In the genomic region with DNA sequence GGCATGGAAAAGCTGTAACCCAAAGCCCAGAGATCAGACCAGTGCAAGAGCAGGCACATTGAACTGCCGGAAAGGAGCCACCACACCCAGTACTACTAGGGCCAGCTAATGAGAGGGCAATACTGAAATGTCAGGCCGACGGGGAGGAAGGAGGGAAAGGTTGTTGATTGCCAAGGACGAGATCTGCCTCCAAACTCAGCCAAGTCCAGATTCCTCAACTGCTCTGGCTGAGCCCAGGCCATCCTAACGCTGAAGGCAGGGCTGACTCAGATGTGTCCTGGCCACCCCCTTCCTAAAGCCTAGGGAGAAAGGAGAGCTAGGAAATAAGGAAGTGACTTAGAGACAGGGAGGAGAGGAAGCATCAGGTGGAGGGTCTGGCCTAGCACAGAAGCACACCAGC, we compare ENCODE assay signal across 20 cellular contexts. TPM values are rescaled to one million over a fixed set of nuclear protein-coding genes. Genes with fewer than 3 reads are reported as not detected.
A peak's percentile ranks its signal among the peaks of the same experiment; 100 is the strongest.
DNase-seq lines count a peak whose midpoint lies in the region; ATAC-seq and TF ChIP-seq lines count a peak whose summit lies in the region.
"Had no signal": no experiment of that assay in that cellular context is flagged by ENCODE, and none has a peak within 500 bp of the region (broad histone marks: within the 10 kb centered on the region; RNA-seq: fewer than 3 reads in every experiment).

No MANE protein-coding gene starts in this region.

- ATAC-seq in Right ventricle myocardium inferior, result peak; percentile 80
- ATAC-seq in psoas muscle, result peak in 3 of 4 donors; percentile 52 to 69 (median 64)
- no peak for ATAC-seq in GM21825 (IDR thresholded peaks at IDR 0.05; ENCODE audit: unreplicated experiment)
- ATAC-seq in GM19035 (IDR thresholded peaks at IDR 0.05; ENCODE audit: unreplicated experiment), result no peak
- ATAC-seq: HCT116 had no signal

- H3K27me3 ChIP-seq in cardiac muscle cell (no peaks in the 10 kb centered on the region), psoas muscle (ENCODE audit: insufficient read depth in 3 of 3, low read length in 2 of 3) (peaks cover 0 to 12% (median 0%) of the 10 kb centered on the region in 3 donors)
- H3K27me3 ChIP-seq: testis had no signal

- H3K9me3 ChIP-seq in cardiac muscle cell (ENCODE audit: low read depth) (no peaks in the 10 kb centered on the region), psoas muscle (no peaks in the 10 kb centered on the region)
- H3K9me3 ChIP-seq: testis had no signal

- WGBS in psoas muscle, 3 donors, result 33 to 51% (median 34%) methylated on average over 5 of the region's 5 CpGs

- H3K27ac ChIP-seq in cardiac muscle cell, result peak overlapping the region; percentile 86
- H3K27ac ChIP-seq in psoas muscle, result no peak overlapping the region
- H3K27ac ChIP-seq: testis had no signal

- TF ChIP-seq CTCF in cardiac muscle cell (IDR thresholded peaks at IDR 0.05; ENCODE audit: low read depth, low read length) (no peak), psoas muscle (IDR thresholded peaks at IDR 0.05) (no peak)

- intact Hi-C loops in Right ventricle myocardium inferior (cut with DNase I), result no loop called here
- intact Hi-C loops in cardiac septum (cut with DNase I), result loop anchor here (5.0 kb wide), 1 partner anchor 45 kb away; no protein-coding TSS in a partner anchor
- intact Hi-C loops in psoas muscle (cut with DNase I), result no loop called here

- DNase-seq in Right ventricle myocardium inferior (ENCODE audit: missing footprints), result no peak
- DNase-seq in cardiac septum (ENCODE audit: low spot score), result no peak
- DNase-seq in cardiac muscle cell (ENCODE audit: low read depth in 1 of 2, low spot score in 1 of 2), result no peak
- peak; percentile 52 to 62 for DNase-seq in psoas muscle
- no peak for DNase-seq in Ammon's horn (ENCODE audit: low spot score)
- DNase-seq in activated CD8-positive, alpha-beta memory T cell treated with anti-CD3 and anti-CD28 coated beads for 24 hours, result no peak
- DNase-seq: 8988T; activated CD4-positive, alpha-beta T cell treated with anti-CD3 and anti-CD28 coated beads for 1 hour; activated gamma-delta T cell treated with Interleukin-2 at 50 U/mL for 16 hours; hypothalamus; NCI-H1092; NCI-H2107; NCI-H69; OCI-M1; stimulated activated CD4-positive, alpha-beta T cell treated with anti-CD3 and anti-CD28 coated beads, Interleukin-4, amount 100 ng/mL, for 24 hours; T-helper 9 cell; testis had no signal

- H3K4me1 ChIP-seq in cardiac muscle cell (ENCODE audit: low read depth) (no peaks in the 10 kb centered on the region), psoas muscle (peaks cover 19% of the 10 kb centered on the region)

- H3K36me3 ChIP-seq in cardiac muscle cell (peaks cover 97% of the 10 kb centered on the region), psoas muscle (ENCODE audit: insufficient read depth in 1 of 2, low read depth in 1 of 2) (peaks cover 0 to 35% of the 10 kb centered on the region in 2 donors)

- H3K4me3 ChIP-seq in cardiac muscle cell (no peak overlapping the region), psoas muscle (no peak overlapping the region)
- H3K4me3 ChIP-seq: testis had no signal

RNA-seq across cellular contexts. Expression of a gene that starts 42.1 kb away (rescaled TPM):
- total RNA-seq in Right ventricle myocardium inferior (22.6 TPM), cardiac septum (24.7 TPM), cardiac muscle cell (34.7 and 36.9 TPM in 2 replicates), psoas muscle (10 to 100 TPM; 20.1 to 26.9 (median 22.6) TPM)
- polyA plus RNA-seq in cardiac muscle cell (61.7 and 82.1 TPM in 2 replicates), psoas muscle (10 to 100 TPM in 1 of 3 donors, 1 to 10 TPM in 2; 6.6 to 12.1 (median 7.5) TPM)

Comparison
In these comparisons a context has a peak if more than half of its experiments do, and no peak if none do; other contexts are left out.
1. ATAC-seq: peak in Right ventricle myocardium inferior (single experiment) and psoas muscle (3 of 4); none in GM21825 (single experiment) and GM19035 (single experiment).
2. DNase-seq: peak in psoas muscle (2 of 2); none in Right ventricle myocardium inferior (single experiment), cardiac septum (single experiment), cardiac muscle cell (0 of 2), Ammon's horn (single experiment) and activated CD8-positive, alpha-beta memory T cell treated with anti-CD3 and anti-CD28 coated beads for 24 hours (single experiment).